Comparison of ENCODE assay signal across 14 cellular contexts in the genomic region with DNA sequence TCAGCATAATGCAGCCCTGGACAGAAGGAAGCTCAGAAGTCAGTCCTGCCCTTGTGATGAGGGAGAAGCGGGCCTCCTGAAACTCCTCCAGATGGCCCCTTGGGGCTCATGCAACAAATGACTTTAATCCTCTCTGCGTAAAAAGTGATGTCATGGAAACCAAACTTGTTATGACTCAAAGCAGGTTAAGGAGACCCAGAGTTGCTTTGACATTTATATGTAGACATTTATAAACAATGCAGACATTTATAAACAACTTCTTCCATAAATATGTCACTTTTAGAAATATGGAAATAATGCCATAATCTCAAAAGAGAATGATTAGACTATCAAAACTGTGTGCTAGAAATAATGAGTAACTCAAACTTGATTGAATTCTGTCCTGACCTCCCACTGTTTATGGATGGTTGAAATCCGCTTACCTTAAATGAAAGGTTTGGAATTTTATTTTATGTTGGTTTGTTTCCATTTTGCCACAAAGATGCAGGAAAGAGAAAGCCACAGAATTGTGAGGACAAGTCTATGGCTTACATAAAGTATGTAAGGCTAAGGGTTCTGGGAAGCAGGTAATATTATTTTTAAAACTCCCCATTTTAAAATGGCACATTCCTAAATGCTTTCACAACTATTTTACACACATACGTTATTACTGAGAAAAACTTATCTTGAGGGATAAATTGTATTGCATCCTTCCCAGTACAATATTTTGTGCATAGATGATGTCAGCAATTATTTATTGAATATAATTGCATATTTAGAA.
A peak's percentile ranks its signal among the peaks of the same experiment; 100 is the strongest.
DNase-seq lines count a peak whose midpoint lies in the region; ATAC-seq and TF ChIP-seq lines count a peak whose summit lies in the region.
"Had no signal": no experiment of that assay in that cellular context is flagged by ENCODE, and none has a peak within 500 bp of the region (broad histone marks: within the 10 kb centered on the region; RNA-seq: fewer than 3 reads in every experiment).

No MANE protein-coding gene starts in this region.

- no peak overlapping the region for H3K4me3 Mint-ChIP-seq in activated T-helper 17 cell treated with anti-CD3 and anti-CD28 coated beads, Interleukin-2, amount 50 U/mL, for 72 hours

- no peaks in the 10 kb centered on the region for H3K9me3 Mint-ChIP-seq in activated T-helper 17 cell treated with anti-CD3 and anti-CD28 coated beads, Interleukin-2, amount 50 U/mL, for 72 hours

- H3K27me3 ChIP-seq in KMS-11 (ENCODE audit: insufficient read depth, low read depth) (no peaks in the 10 kb centered on the region), hepatocyte (no peaks in the 10 kb centered on the region)
- H3K27me3 ChIP-seq: adrenal gland, left lung, neutrophil had no signal

- H3K36me3 ChIP-seq in KMS-11 (ENCODE audit: insufficient read depth): no peaks in the 10 kb centered on the region
- no peaks in the 10 kb centered on the region for H3K36me3 ChIP-seq in hepatocyte (replicated peaks; ENCODE audit: insufficient read depth, low read depth)
- H3K36me3 ChIP-seq: adrenal gland, left lung, neutrophil, WERI-Rb-1 had no signal

- H4K20me1 ChIP-seq in KMS-11 (ENCODE audit: insufficient read depth) (no peaks in the 10 kb centered on the region), hepatocyte (ENCODE audit: insufficient read depth, poor library complexity, severe bottlenecking) (no peaks in the 10 kb centered on the region)

- H3K4me3 ChIP-seq in GM12865 (ENCODE audit: low read depth, low read length) (no peak overlapping the region), KMS-11 (IDR thresholded peaks at IDR 0.05; ENCODE audit: insufficient read depth, low read depth, low read length) (no peak overlapping the region), hepatocyte (no peak overlapping the region)
- H3K4me3 ChIP-seq: adrenal gland, left lung had no signal

- DNase-seq in GM12865 (ENCODE audit: low read depth) (peak; percentile 46), hepatocyte (ENCODE audit: low spot score) (peak; percentile 67), GM20000 (ENCODE audit: low spot score) (no peak), amygdala (lab: John Stamatoyannopoulos, UW) (no peak)
- DNase-seq: activated T-cell treated with anti-CD3 and anti-CD28 coated beads for 4 hours, left lung, NCI-H774, WERI-Rb-1 had no signal

- peak; percentile 10 for ATAC-seq in activated T-helper 17 cell treated with anti-CD3 and anti-CD28 coated beads, Interleukin-2, amount 50 U/mL, for 72 hours (replicated peaks)
- no peak for ATAC-seq in HG03571 (IDR thresholded peaks at IDR 0.05; ENCODE audit: unreplicated experiment)
- ATAC-seq in HG03025 (IDR thresholded peaks at IDR 0.05; ENCODE audit: low FRiP score, unreplicated experiment): no peak
- ATAC-seq: left lung had no signal

- no peaks in the 10 kb centered on the region for H3K9me2 ChIP-seq in hepatocyte (replicated peaks; ENCODE audit: insufficient read depth)

- peak overlapping the region; percentile 90 for H3K4me2 ChIP-seq in KMS-11
- H3K4me2 ChIP-seq in hepatocyte: no peak overlapping the region

- H3K79me2 ChIP-seq in KMS-11 (ENCODE audit: insufficient read depth, low read depth) (no peaks in the 10 kb centered on the region), hepatocyte (no peaks in the 10 kb centered on the region)

- H3K9me3 ChIP-seq in hepatocyte (ENCODE audit: low read depth): no peaks in the 10 kb centered on the region
- H3K9me3 ChIP-seq: adrenal gland, left lung, neutrophil had no signal

- peaks cover 13% of the 10 kb centered on the region for H3K4me1 Mint-ChIP-seq in activated T-helper 17 cell treated with anti-CD3 and anti-CD28 coated beads, Interleukin-2, amount 50 U/mL, for 72 hours

- H3K36me3 Mint-ChIP-seq in activated T-helper 17 cell treated with anti-CD3 and anti-CD28 coated beads, Interleukin-2, amount 50 U/mL, for 72 hours (ENCODE audit: low read depth): no peaks in the 10 kb centered on the region

- TF ChIP-seq CTCF in GM12865 (IDR thresholded peaks at IDR 0.05; ENCODE audit: insufficient read depth, low read depth, low read length, missing control alignments) (no peak), KMS-11 (conservative IDR thresholded peaks at IDR 0.05; ENCODE audit: low read depth, low read length) (no peak), hepatocyte (IDR thresholded peaks at IDR 0.05; ENCODE audit: poor library complexity) (no peak), GM20000 (IDR thresholded peaks at IDR 0.05; ENCODE audit: extremely low read depth, missing control alignments) (no peak)

- WGBS in hepatocyte (ENCODE audit: low lambda C conversion rate, missing lambda C conversion rate): 52% methylated on average over 4 of the region's 4 CpGs

- peak overlapping the region; percentile 51 for H3K27ac Mint-ChIP-seq in activated T-helper 17 cell treated with anti-CD3 and anti-CD28 coated beads, Interleukin-2, amount 50 U/mL, for 72 hours

- H3K27ac ChIP-seq in KMS-11: peak overlapping the region; percentile 97
- peak overlapping the region; percentile 76 for H3K27ac ChIP-seq in hepatocyte
- H3K27ac ChIP-seq: left lung, neutrophil, WERI-Rb-1 had no signal

- H3K9ac ChIP-seq in KMS-11: peak overlapping the region; percentile 66

- H2AFZ ChIP-seq in KMS-11 (ENCODE audit: low read depth) (no peak overlapping the region), hepatocyte (no peak overlapping the region)

- H3K4me1 ChIP-seq in KMS-11 (ENCODE audit: low read depth, poor library complexity, severe bottlenecking) (peaks cover 47% of the 10 kb centered on the region), hepatocyte (ENCODE audit: insufficient read depth) (peaks cover 12% of the 10 kb centered on the region)

- no peaks in the 10 kb centered on the region for H3K27me3 Mint-ChIP-seq in activated T-helper 17 cell treated with anti-CD3 and anti-CD28 coated beads, Interleukin-2, amount 50 U/mL, for 72 hours

Comparison
In these comparisons a context has a peak if more than half of its experiments do, and no peak if none do; other contexts are left out.
1. DNase-seq: peak in GM12865 (single experiment) and hepatocyte (single experiment); none in GM20000 (single experiment) and amygdala (0 of 56).